Comparison of ENCODE assay signal across 11 cellular contexts in the genomic region with DNA sequence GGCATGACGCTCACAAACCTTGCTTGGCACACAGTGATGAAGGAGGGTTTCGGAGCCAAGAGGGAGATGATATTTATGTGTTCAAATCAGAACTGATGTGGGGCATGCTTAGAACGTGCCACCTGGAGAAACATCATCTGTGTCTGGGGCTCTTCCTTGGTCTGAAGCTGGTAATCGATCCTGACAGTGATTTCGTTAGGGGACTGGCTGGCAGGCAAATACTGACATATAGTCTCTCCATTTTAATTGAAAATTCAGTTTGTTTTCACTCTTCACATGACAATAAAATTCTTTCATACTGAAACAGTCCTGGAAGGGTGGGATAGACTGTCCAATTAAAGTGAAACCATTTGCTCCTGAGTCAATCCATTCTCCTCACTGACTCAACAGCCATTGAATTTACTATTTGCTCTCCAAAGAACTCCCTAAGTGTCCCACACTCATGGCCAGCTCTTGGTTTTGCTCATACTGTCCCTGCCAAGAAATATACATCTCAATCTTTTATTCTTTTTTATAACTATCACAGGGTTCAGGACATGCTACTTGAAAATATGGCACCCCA.
DNase-seq lines count a peak whose midpoint lies in the region; ATAC-seq and TF ChIP-seq lines count a peak whose summit lies in the region.
"Had no signal": no experiment of that assay in that cellular context is flagged by ENCODE, and none has a peak within 500 bp of the region (broad histone marks: within the 10 kb centered on the region; RNA-seq: fewer than 3 reads in every experiment).

No MANE protein-coding gene starts in this region.

- 94 to 97% methylated on average over 5 of the region's 5 CpGs for WGBS in GM23248 (ENCODE audit: low coverage in 1 of 2, low lambda C conversion rate in 2 of 2, missing lambda C conversion rate in 2 of 2), 2 experiments
- whole genome bisulfite sequencing in mesendoderm (ENCODE audit: extremely low coverage, insufficient coverage, low lambda C conversion rate), result no CpG with 5 or more reads among the region's 5 CpGs

- POLR2A ChIA-PET in PC-3 (lab: Charles Lee; ENCODE audit: unreplicated experiment), result interaction anchor here (0.6 kb wide), 1 partner anchor 13 kb away, joined by 3 read pairs; no protein-coding TSS in a partner anchor

- H3K79me2 ChIP-seq in GM23248 (ENCODE audit: insufficient read depth) (no peaks in the 10 kb centered on the region), mesendoderm (ENCODE audit: control insufficient read depth, insufficient read depth, low read length) (no peaks in the 10 kb centered on the region), PC-3 (ENCODE audit: low read length) (no peaks in the 10 kb centered on the region)

- CTCF ChIA-PET in PC-3 (lab: Charles Lee), result no interaction called here

- ATAC-seq in PC-3, result no peak

- H3K9me2 ChIP-seq in GM23248 (ENCODE audit: insufficient read depth) (no peaks in the 10 kb centered on the region), PC-3 (replicated peaks; ENCODE audit: low read length) (no peaks in the 10 kb centered on the region)

- H3K36me3 ChIP-seq in GM23248 (ENCODE audit: low read depth) (no peaks in the 10 kb centered on the region), mesendoderm (ENCODE audit: control insufficient read depth, insufficient read depth, low read length) (no peaks in the 10 kb centered on the region), Peyer's patch (no peaks in the 10 kb centered on the region), PC-3 (ENCODE audit: low read depth, low read length) (no peaks in the 10 kb centered on the region)

- no peak overlapping the region for H3K27ac ChIP-seq in GM23248
- H3K27ac ChIP-seq in mesendoderm (ENCODE audit: low read depth, low read length), result no peak overlapping the region
- no peak overlapping the region for H3K27ac ChIP-seq in Peyer's patch
- H3K27ac ChIP-seq in PC-3 (ENCODE audit: low read length), result no peak overlapping the region
- H3K27ac ChIP-seq: C4-2B had no signal

- peak; percentile 20 for DNase-seq in GM23248
- peak; percentile 93 for DNase-seq in SK-N-DZ (ENCODE audit: low spot score)
- no peak for DNase-seq in mesendoderm
- no peak for DNase-seq in Peyer's patch
- no peak for DNase-seq in PC-3
- no peak for DNase-seq in putamen (ENCODE audit: low spot score)
- DNase-seq: Caco-2; CD4-positive, alpha-beta T cell; GDM1; HCEC 1CT had no signal

- peak overlapping the region; percentile 58 for H2AK5ac ChIP-seq in mesendoderm (ENCODE audit: low read length)

- H3K4me3 ChIP-seq in GM23248 (no peak overlapping the region), mesendoderm (ENCODE audit: low read length) (no peak overlapping the region), Peyer's patch (no peak overlapping the region), PC-3 (ENCODE audit: low read length) (no peak overlapping the region)

- H4K8ac ChIP-seq in mesendoderm (ENCODE audit: low read depth, low read length), result no peak overlapping the region

- no peak overlapping the region for H3K4ac ChIP-seq in mesendoderm (ENCODE audit: low read depth, low read length)

- H3K18ac ChIP-seq in mesendoderm (ENCODE audit: low read length), result no peak overlapping the region

- no peak overlapping the region for H3K23ac ChIP-seq in mesendoderm (ENCODE audit: low read length)

- BruUV-seq in PC-3 (replicated peaks; lab: Mats Ljungman, UMichigan), result no TSS peak

- H3K4me1 ChIP-seq in GM23248 (ENCODE audit: insufficient read depth), result peaks cover 47% of the 10 kb centered on the region
- no peaks in the 10 kb centered on the region for H3K4me1 ChIP-seq in mesendoderm (ENCODE audit: control insufficient read depth, low read depth, low read length)
- peaks cover 0 to 5% (median 0%) of the 10 kb centered on the region in 4 donors for H3K4me1 ChIP-seq in Peyer's patch
- H3K4me1 ChIP-seq in PC-3 (ENCODE audit: insufficient read depth, low read length), result peaks cover 44% of the 10 kb centered on the region
- H3K4me1 ChIP-seq: Caco-2 had no signal

- H4K20me1 ChIP-seq in GM23248 (ENCODE audit: insufficient read depth) (no peaks in the 10 kb centered on the region), PC-3 (ENCODE audit: low read length) (no peaks in the 10 kb centered on the region)

- H2AFZ ChIP-seq in GM23248, result no peak overlapping the region
- no peak overlapping the region for H2AFZ ChIP-seq in PC-3 (ENCODE audit: low read length)

- H2BK5ac ChIP-seq in mesendoderm (ENCODE audit: low read length), result no peak overlapping the region

- H3K9me3 ChIP-seq in GM23248 (ENCODE audit: low read depth) (no peaks in the 10 kb centered on the region), Peyer's patch (no peaks in the 10 kb centered on the region), PC-3 (ENCODE audit: low read length) (no peaks in the 10 kb centered on the region)
- H3K9me3 ChIP-seq: Caco-2 had no signal

- no peak overlapping the region for H2BK15ac ChIP-seq in mesendoderm (replicated peaks; ENCODE audit: low read depth)

- no peak overlapping the region for H3K56ac ChIP-seq in mesendoderm (ENCODE audit: low read length)

- H3F3A ChIP-seq in GM23248 (ENCODE audit: insufficient read depth), result peaks cover 37% of the 10 kb centered on the region
- H3F3A ChIP-seq in PC-3 (ENCODE audit: low read length, unreplicated experiment), result no peaks in the 10 kb centered on the region

- H2BK120ac ChIP-seq in mesendoderm (ENCODE audit: low read depth, low read length), result no peak overlapping the region

- H3K9ac ChIP-seq in GM23248 (no peak overlapping the region), mesendoderm (ENCODE audit: low read length) (no peak overlapping the region), PC-3 (ENCODE audit: low read length) (no peak overlapping the region)

- in situ Hi-C loops in GM23248 (cut with MboI), result loop anchor here (10.0 to 25.0 kb wide), 2 partner anchors 396 to 563 kb away; no protein-coding TSS in a partner anchor

- TF ChIP-seq CTCF in Peyer's patch (IDR thresholded peaks at IDR 0.05), result no peak
- no peak for TF ChIP-seq CTCF in PC-3 (conservative IDR thresholded peaks at IDR 0.05; ENCODE audit: low read depth, low read length)

- intact Hi-C loops in PC-3 (cut with micrococcal nuclease), result loop anchor here (5.0 kb wide), 1 partner anchor 663 kb away; a partner anchor contains a TSS

- no peak overlapping the region for H4K5ac ChIP-seq in mesendoderm (ENCODE audit: low read length)

- H3K4me2 ChIP-seq in GM23248 (ENCODE audit: unreplicated experiment) (no peak overlapping the region), mesendoderm (ENCODE audit: low read length) (no peak overlapping the region), PC-3 (ENCODE audit: low read length) (no peak overlapping the region)

- TF ChIP-seq POLR2A in Peyer's patch (IDR thresholded peaks at IDR 0.05), result no peak

- H3K79me1 ChIP-seq in mesendoderm (ENCODE audit: low read length), result no peaks in the 10 kb centered on the region

- H3K27me3 ChIP-seq in GM23248 (replicated peaks; ENCODE audit: insufficient read depth), result no peaks in the 10 kb centered on the region
- no peaks in the 10 kb centered on the region for H3K27me3 ChIP-seq in mesendoderm (ENCODE audit: insufficient read depth, low read length, poor library complexity)
- H3K27me3 ChIP-seq in Peyer's patch, result no peaks in the 10 kb centered on the region
- no peaks in the 10 kb centered on the region for H3K27me3 ChIP-seq in PC-3 (ENCODE audit: low read length)

Comparison
In these comparisons a context has a peak if more than half of its experiments do, and no peak if none do; other contexts are left out.
1. DNase-seq: peak in GM23248 (single experiment) and SK-N-DZ (single experiment); none in mesendoderm (single experiment), Peyer's patch (0 of 3), PC-3 (single experiment) and putamen (single experiment).